In the genomic region with DNA sequence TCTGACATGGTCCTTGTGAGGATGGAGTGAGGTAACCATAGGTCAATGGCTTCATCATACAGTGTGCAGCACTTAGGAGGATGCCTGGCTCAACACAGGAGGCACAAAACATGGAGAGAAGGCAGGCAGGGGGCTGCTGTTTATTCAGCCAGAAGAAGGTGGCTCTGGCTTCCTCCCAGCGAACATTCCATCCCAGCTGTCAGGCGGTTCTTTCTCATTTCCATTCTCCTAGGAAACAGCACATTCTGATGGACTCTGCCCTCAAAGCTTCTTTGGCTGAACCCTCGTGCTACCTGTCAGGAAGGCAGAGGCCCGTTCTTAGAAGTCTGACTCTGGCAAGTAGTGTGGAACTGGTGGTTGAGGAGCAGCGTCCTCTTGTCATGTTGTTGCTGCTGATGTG, we compare ENCODE assay signal across 24 cellular contexts. TPM values are rescaled to one million over a fixed set of nuclear protein-coding genes. Genes with fewer than 3 reads are reported as not detected.
"Had no signal": no experiment of that assay in that cellular context is flagged by ENCODE, and none has a peak within 500 bp of the region (broad histone marks: within the 10 kb centered on the region; RNA-seq: fewer than 3 reads in every experiment).

No MANE protein-coding gene starts in this region.

- H3K36me3 ChIP-seq: cardiac muscle cell had no signal

- H3K27me3 ChIP-seq: cardiac muscle cell had no signal

- H3K36me3 Mint-ChIP-seq: activated naive CD4-positive, alpha-beta T cell treated with anti-CD3 and anti-CD28 coated beads, Interleukin-2, amount 50 U/mL, for 24 hours; brain had no signal

- H3K27ac ChIP-seq: cardiac muscle cell had no signal

- H3K4me1 Mint-ChIP-seq: activated naive CD4-positive, alpha-beta T cell treated with anti-CD3 and anti-CD28 coated beads, Interleukin-2, amount 50 U/mL, for 24 hours; brain; T-helper 17 cell had no signal

- H3K4me3 ChIP-seq: cardiac muscle cell had no signal

- H3K27ac Mint-ChIP-seq: activated CD8-positive, alpha-beta T cell treated with anti-CD3 and anti-CD28 coated beads, Interleukin-2, amount 10 ng/mL, durations not matched to agents 7 days and 5 days; activated naive CD4-positive, alpha-beta T cell treated with anti-CD3 and anti-CD28 coated beads, Interleukin-2, amount 50 U/mL, for 24 hours; brain; T-helper 17 cell; WTC11 had no signal

- DNase-seq: activated CD4-positive, alpha-beta T cell treated with anti-CD3 and anti-CD28 coated beads for 48 hours; activated CD4-positive, alpha-beta T cell treated with anti-CD3 and anti-CD28 coated beads, Interleukin-2, amount 50 U/mL, for 4 hours; activated CD4-positive, CD25-positive, alpha-beta regulatory T cell treated with anti-CD3 and anti-CD28 coated beads, Interleukin-2, amount 50 U/mL, for 72 hours; activated CD8-positive, alpha-beta memory T cell treated with anti-CD3 and anti-CD28 coated beads, Interleukin-2, amount 50 U/mL, for 48 hours; activated CD8-positive, alpha-beta T cell treated with anti-CD3 and anti-CD28 coated beads, Interleukin-2, amount 10 ng/mL, durations not matched to agents 7 days and 5 days; activated T-cell treated with anti-CD3 and anti-CD28 coated beads, Interleukin-2, amount 50 U/mL, for 1 hour; aorta; KG1; NCI-H1092; NCI-H1417; NCI-H1930; NCI-H2171; NCI-H446 treated with DMSO at 0.1 percent for 48 hours; NCI-H524 treated with DMSO at 0.1 percent for 48 hours; SHP77 treated with DMSO at 0.1 percent for 48 hours; T-helper 17 cell; T-helper 9 cell had no signal

- ATAC-seq: activated CD8-positive, alpha-beta T cell treated with anti-CD3 and anti-CD28 coated beads, Interleukin-2, amount 10 ng/mL, durations not matched to agents 7 days and 5 days; T-helper 17 cell; WTC11 had no signal

- H3K27me3 Mint-ChIP-seq: activated naive CD4-positive, alpha-beta T cell treated with anti-CD3 and anti-CD28 coated beads, Interleukin-2, amount 50 U/mL, for 24 hours had no signal

- H3K4me3 Mint-ChIP-seq: activated CD8-positive, alpha-beta T cell treated with anti-CD3 and anti-CD28 coated beads, Interleukin-2, amount 10 ng/mL, durations not matched to agents 7 days and 5 days; activated naive CD4-positive, alpha-beta T cell treated with anti-CD3 and anti-CD28 coated beads, Interleukin-2, amount 50 U/mL, for 24 hours; brain; T-helper 17 cell; WTC11 had no signal

RNA-seq across cellular contexts. Expression of gene STK32B, which starts 18.6 kb away (rescaled TPM):
- total RNA-seq: activated CD8-positive, alpha-beta T cell treated with anti-CD3 and anti-CD28 coated beads, Interleukin-2, amount 10 ng/mL, durations not matched to agents 7 days and 5 days; cardiac muscle cell; MCF 10A had no signal
- polyA plus RNA-seq: cardiac muscle cell had no signal

RNA-seq across cellular contexts. Expression of gene CYTL1, which starts 50.7 kb away (rescaled TPM):
- total RNA-seq: activated CD8-positive, alpha-beta T cell treated with anti-CD3 and anti-CD28 coated beads, Interleukin-2, amount 10 ng/mL, durations not matched to agents 7 days and 5 days; LHCN-M2; MCF 10A; SK-MEL-5; T-helper 17 cell had no signal
